ENCODE assay signal across 15 cellular contexts in genomic region chr1:193463518-193463917, GRCh38.
"Had no signal": no experiment of that assay in that cellular context is flagged by ENCODE, and none has a peak within 500 bp of the region (broad histone marks: within the 10 kb centered on the region; RNA-seq: fewer than 3 reads in every experiment).

No MANE protein-coding gene starts in this region.

- H3K27me3 Mint-ChIP-seq: activated naive CD8-positive, alpha-beta T cell had no signal

- DNase-seq: activated gamma-delta T cell, activated T-cell treated with anti-CD3 and anti-CD28 coated beads for 4 hours, cerebellar nuclear complex, dermis blood vessel endothelial cell, esophagus squamous epithelium, foreskin fibroblast, head of caudate nucleus, posterior cingulate gyrus, small intestine, thyroid gland, uterus had no signal

- H3K4me3 ChIP-seq: esophagus squamous epithelium, right atrium auricular region, thyroid gland, uterus had no signal

- H3K27ac ChIP-seq: esophagus squamous epithelium, right atrium auricular region, thyroid gland, uterus, VCaP had no signal

- H3K27me3 ChIP-seq: esophagus squamous epithelium, right atrium auricular region, thyroid gland, uterus had no signal

- H3K36me3 ChIP-seq: esophagus squamous epithelium, right atrium auricular region, thyroid gland, uterus had no signal

- FAIRE-seq: islet of Langerhans, small intestine had no signal

- H3K9me3 ChIP-seq: esophagus squamous epithelium, right atrium auricular region, thyroid gland, uterus had no signal

- H3K4me1 ChIP-seq: esophagus squamous epithelium, right atrium auricular region, thyroid gland, uterus had no signal

- H3K36me3 Mint-ChIP-seq: activated naive CD8-positive, alpha-beta T cell had no signal
